Comparison of ENCODE assay signal across 1 cellular context in genomic region chr6:31897612-31898199, GRCh38.
A peak's percentile ranks its signal among the peaks of the same experiment; 100 is the strongest.
TF ChIP-seq lines count a peak whose summit lies in the region.

Gene EHMT2, minus strand, starts transcription at chr6:31897698. Its CDS starts 21 bp downstream, at chr6:31897677.

TF ChIP-seq in HEK293, 187 proteins besides CTCF, POLR2A, EP300 and RAD21 (continued from another document and continues in another):
- TF ChIP-seq ZNF580 (tag by site-specific recombination; IDR thresholded peaks at IDR 0.05) (no peak), ZNF501 (tag by site-specific recombination; IDR thresholded peaks at IDR 0.05) (peak; percentile 40; the same call in 1 of the 2 replicates), ZFP37 (tag by site-specific recombination; IDR thresholded peaks at IDR 0.05) (peak; percentile 60; the same call in 1 of the 2 replicates), ZBTB17 (tag by site-specific recombination; IDR thresholded peaks at IDR 0.05) (peak; percentile 87), ZNF548 (tag by site-specific recombination; IDR thresholded peaks at IDR 0.05) (no peak), HOXC10 (CRISPR knock-in tag; IDR thresholded peaks at IDR 0.05) (no peak), PRDM10 (tag by site-specific recombination; IDR thresholded peaks at IDR 0.05) (no peak), TRIM28 (IDR thresholded peaks at IDR 0.05; ENCODE audit: borderline replicate concordance, low read length) (0 out of 2 replicates have a peak, but pooled peaks have one; percentile 10), HOXA7 (CRISPR knock-in tag; IDR thresholded peaks at IDR 0.05; ENCODE audit: borderline replicate concordance) (no peak), KLF8 (tag by site-specific recombination; IDR thresholded peaks at IDR 0.05) (peak; percentile 51; the same call in 1 of the 2 replicates), ZNF155 (tag by site-specific recombination; IDR thresholded peaks at IDR 0.05) (no peak), ZNF280C (tag by site-specific recombination; IDR thresholded peaks at IDR 0.05) (no peak), ZFP69B (tag by site-specific recombination; IDR thresholded peaks at IDR 0.05) (0 out of 2 replicates have a peak, but pooled peaks have one; percentile 58), ZNF571 (tag by site-specific recombination; IDR thresholded peaks at IDR 0.05) (no peak), ATF2 (tag by site-specific recombination; IDR thresholded peaks at IDR 0.05; ENCODE audit: low read depth) (no peak), ZNF433 (tag by site-specific recombination; IDR thresholded peaks at IDR 0.05; ENCODE audit: low read depth) (no peak), ZNF169 (tag by site-specific recombination; IDR thresholded peaks at IDR 0.05) (no peak), ZNF585B (tag by site-specific recombination; IDR thresholded peaks at IDR 0.05) (no peak), ZNF658 (tag by site-specific recombination; IDR thresholded peaks at IDR 0.05) (no peak), KLF9 (tag by site-specific recombination; IDR thresholded peaks at IDR 0.05; ENCODE audit: low read depth) (no peak), ZNF239 (tag by site-specific recombination; IDR thresholded peaks at IDR 0.05) (no peak), ZNF26 (tag by site-specific recombination; IDR thresholded peaks at IDR 0.05) (no peak), ZNF473 (tag by site-specific recombination; IDR thresholded peaks at IDR 0.05) (no peak), ZBTB21 (tag by site-specific recombination; IDR thresholded peaks at IDR 0.05) (no peak), ZNF600 (tag by site-specific recombination; IDR thresholded peaks at IDR 0.05) (peak; percentile 33), ZSCAN16 (tag by site-specific recombination; IDR thresholded peaks at IDR 0.05) (no peak), ZNF449 (tag by site-specific recombination; IDR thresholded peaks at IDR 0.05) (peak; percentile 97), SP7 (tag by site-specific recombination; IDR thresholded peaks at IDR 0.05) (0 out of 2 replicates have a peak, but pooled peaks have one; percentile 11), ZNF350 (tag by site-specific recombination; IDR thresholded peaks at IDR 0.05) (no peak), ZNF146 (tag by site-specific recombination; IDR thresholded peaks at IDR 0.05) (no peak), YY1 (tag by site-specific recombination; IDR thresholded peaks at IDR 0.05) (peak; percentile 48; the same call in 1 of the 2 replicates), ZNF692 (tag by site-specific recombination; IDR thresholded peaks at IDR 0.05) (0 out of 2 replicates have a peak, but pooled peaks have one; percentile 19)
- TF ChIP-seq, protein P1, sequence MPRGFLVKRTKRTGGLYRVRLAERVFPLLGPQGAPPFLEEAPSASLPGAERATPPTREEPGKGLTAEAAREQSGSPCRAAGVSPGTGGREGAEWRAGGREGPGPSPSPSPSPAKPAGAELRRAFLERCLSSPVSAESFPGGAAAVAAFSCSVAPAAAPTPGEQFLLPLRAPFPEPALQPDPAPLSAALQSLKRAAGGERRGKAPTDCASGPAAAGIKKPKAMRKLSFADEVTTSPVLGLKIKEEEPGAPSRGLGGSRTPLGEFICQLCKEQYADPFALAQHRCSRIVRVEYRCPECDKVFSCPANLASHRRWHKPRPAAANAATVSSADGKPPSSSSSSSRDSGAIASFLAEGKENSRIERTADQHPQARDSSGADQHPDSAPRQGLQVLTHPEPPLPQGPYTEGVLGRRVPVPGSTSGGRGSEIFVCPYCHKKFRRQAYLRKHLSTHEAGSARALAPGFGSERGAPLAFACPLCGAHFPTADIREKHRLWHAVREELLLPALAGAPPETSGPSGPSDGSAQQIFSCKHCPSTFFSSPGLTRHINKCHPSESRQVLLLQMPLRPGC (tag by site-specific recombination; IDR thresholded peaks at IDR 0.05): no peak
- TF ChIP-seq, protein P2, sequence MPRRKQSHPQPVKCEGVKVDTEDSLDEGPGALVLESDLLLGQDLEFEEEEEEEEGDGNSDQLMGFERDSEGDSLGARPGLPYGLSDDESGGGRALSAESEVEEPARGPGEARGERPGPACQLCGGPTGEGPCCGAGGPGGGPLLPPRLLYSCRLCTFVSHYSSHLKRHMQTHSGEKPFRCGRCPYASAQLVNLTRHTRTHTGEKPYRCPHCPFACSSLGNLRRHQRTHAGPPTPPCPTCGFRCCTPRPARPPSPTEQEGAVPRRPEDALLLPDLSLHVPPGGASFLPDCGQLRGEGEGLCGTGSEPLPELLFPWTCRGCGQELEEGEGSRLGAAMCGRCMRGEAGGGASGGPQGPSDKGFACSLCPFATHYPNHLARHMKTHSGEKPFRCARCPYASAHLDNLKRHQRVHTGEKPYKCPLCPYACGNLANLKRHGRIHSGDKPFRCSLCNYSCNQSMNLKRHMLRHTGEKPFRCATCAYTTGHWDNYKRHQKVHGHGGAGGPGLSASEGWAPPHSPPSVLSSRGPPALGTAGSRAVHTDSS (tag by site-specific recombination; IDR thresholded peaks at IDR 0.05): no peak
- TF ChIP-seq, protein P3, sequence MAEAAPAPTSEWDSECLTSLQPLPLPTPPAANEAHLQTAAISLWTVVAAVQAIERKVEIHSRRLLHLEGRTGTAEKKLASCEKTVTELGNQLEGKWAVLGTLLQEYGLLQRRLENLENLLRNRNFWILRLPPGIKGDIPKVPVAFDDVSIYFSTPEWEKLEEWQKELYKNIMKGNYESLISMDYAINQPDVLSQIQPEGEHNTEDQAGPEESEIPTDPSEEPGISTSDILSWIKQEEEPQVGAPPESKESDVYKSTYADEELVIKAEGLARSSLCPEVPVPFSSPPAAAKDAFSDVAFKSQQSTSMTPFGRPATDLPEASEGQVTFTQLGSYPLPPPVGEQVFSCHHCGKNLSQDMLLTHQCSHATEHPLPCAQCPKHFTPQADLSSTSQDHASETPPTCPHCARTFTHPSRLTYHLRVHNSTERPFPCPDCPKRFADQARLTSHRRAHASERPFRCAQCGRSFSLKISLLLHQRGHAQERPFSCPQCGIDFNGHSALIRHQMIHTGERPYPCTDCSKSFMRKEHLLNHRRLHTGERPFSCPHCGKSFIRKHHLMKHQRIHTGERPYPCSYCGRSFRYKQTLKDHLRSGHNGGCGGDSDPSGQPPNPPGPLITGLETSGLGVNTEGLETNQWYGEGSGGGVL (tag by site-specific recombination; IDR thresholded peaks at IDR 0.05): no peak
- TF ChIP-seq, protein P4, sequence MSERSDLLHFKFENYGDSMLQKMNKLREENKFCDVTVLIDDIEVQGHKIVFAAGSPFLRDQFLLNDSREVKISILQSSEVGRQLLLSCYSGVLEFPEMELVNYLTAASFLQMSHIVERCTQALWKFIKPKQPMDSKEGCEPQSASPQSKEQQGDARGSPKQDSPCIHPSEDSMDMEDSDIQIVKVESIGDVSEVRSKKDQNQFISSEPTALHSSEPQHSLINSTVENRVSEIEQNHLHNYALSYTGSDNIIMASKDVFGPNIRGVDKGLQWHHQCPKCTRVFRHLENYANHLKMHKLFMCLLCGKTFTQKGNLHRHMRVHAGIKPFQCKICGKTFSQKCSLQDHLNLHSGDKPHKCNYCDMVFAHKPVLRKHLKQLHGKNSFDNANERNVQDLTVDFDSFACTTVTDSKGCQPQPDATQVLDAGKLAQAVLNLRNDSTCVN (tag by site-specific recombination; optimal IDR thresholded peaks at IDR 0.05): peak; percentile 45
- TF ChIP-seq, protein P5, sequence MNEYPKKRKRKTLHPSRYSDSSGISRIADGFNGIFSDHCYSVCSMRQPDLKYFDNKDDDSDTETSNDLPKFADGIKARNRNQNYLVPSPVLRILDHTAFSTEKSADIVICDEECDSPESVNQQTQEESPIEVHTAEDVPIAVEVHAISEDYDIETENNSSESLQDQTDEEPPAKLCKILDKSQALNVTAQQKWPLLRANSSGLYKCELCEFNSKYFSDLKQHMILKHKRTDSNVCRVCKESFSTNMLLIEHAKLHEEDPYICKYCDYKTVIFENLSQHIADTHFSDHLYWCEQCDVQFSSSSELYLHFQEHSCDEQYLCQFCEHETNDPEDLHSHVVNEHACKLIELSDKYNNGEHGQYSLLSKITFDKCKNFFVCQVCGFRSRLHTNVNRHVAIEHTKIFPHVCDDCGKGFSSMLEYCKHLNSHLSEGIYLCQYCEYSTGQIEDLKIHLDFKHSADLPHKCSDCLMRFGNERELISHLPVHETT (tag by site-specific recombination; IDR thresholded peaks at IDR 0.05): 0 out of 2 replicates have a peak, but pooled peaks have one; percentile 10
